ENCODE assay signal across 19 cellular contexts in genomic region chr2:10415048-10415447, GRCh38.
"Had no signal": no experiment of that assay in that cellular context is flagged by ENCODE, and none has a peak within 500 bp of the region (broad histone marks: within the 10 kb centered on the region; RNA-seq: fewer than 3 reads in every experiment).

No MANE protein-coding gene starts in this region.

- H3K27me3 ChIP-seq: neutrophil, sigmoid colon, spleen, thyroid gland had no signal

- H3K27ac Mint-ChIP-seq: activated CD4-positive, alpha-beta memory T cell treated with anti-CD3 and anti-CD28 coated beads for 36 hours; activated CD4-positive, alpha-beta T cell treated with anti-CD3 and anti-CD28 coated beads for 36 hours; activated naive CD8-positive, alpha-beta T cell treated with anti-CD3 and anti-CD28 coated beads for 36 hours; activated T-helper 1 cell treated with anti-CD3 and anti-CD28 coated beads, Interleukin-12 subunit alpha, Interleukin-12 subunit beta, Interleukin-2, Interleukin-4 antibody, amounts not matched to agents 30 ng/mL and 10 ng/mL and 1 ng/mL, durations not matched to agents 14 hours and 24 hours and 36 hours; endodermal cell; T-helper 2 cell treated with Interferon-gamma antibody and Interleukin-4, amounts not matched to agents 5 μg/mL and 100 μg/mL, for 36 hours; WTC11 had no signal

- H3K4me3 Mint-ChIP-seq: activated CD4-positive, alpha-beta memory T cell treated with anti-CD3 and anti-CD28 coated beads for 36 hours; activated CD4-positive, alpha-beta T cell treated with anti-CD3 and anti-CD28 coated beads for 36 hours; activated naive CD8-positive, alpha-beta T cell treated with anti-CD3 and anti-CD28 coated beads for 36 hours; activated T-helper 1 cell treated with anti-CD3 and anti-CD28 coated beads, Interleukin-12 subunit alpha, Interleukin-12 subunit beta, Interleukin-2, Interleukin-4 antibody, amounts not matched to agents 30 ng/mL and 10 ng/mL and 1 ng/mL, durations not matched to agents 14 hours and 24 hours and 36 hours; endodermal cell; T-helper 2 cell treated with Interferon-gamma antibody and Interleukin-4, amounts not matched to agents 5 μg/mL and 100 μg/mL, for 36 hours; WTC11 had no signal

- H3K36me3 ChIP-seq: sigmoid colon, thyroid gland had no signal

- H3K9me3 ChIP-seq: neutrophil, sigmoid colon, thyroid gland had no signal

- DNase-seq: activated CD4-positive, alpha-beta memory T cell treated with anti-CD3 and anti-CD28 coated beads for 36 hours; activated CD4-positive, alpha-beta T cell treated with anti-CD3 and anti-CD28 coated beads for 36 hours; activated naive CD8-positive, alpha-beta T cell treated with anti-CD3 and anti-CD28 coated beads for 36 hours; activated T-cell treated with anti-CD3 and anti-CD28 coated beads for 4 hours; amniotic stem cell; endodermal cell; mesenchymal stem cell; naive thymus-derived CD8-positive, alpha-beta T cell; sigmoid colon; spleen; stimulated activated CD4-positive, alpha-beta T cell treated with anti-CD3 and anti-CD28 coated beads, Interleukin-4, amount 100 ng/mL, for 4 hours; stimulated activated naive CD4-positive, alpha-beta T cell; thyroid gland had no signal

- H3K4me1 ChIP-seq: parathyroid adenoma had no signal

- H3K36me3 Mint-ChIP-seq: WTC11 had no signal

- H3K4me1 Mint-ChIP-seq: WTC11 had no signal

- H3K9me3 Mint-ChIP-seq: activated CD4-positive, alpha-beta memory T cell treated with anti-CD3 and anti-CD28 coated beads for 36 hours; activated naive CD8-positive, alpha-beta T cell treated with anti-CD3 and anti-CD28 coated beads for 36 hours; activated T-helper 1 cell treated with anti-CD3 and anti-CD28 coated beads, Interleukin-12 subunit alpha, Interleukin-12 subunit beta, Interleukin-2, Interleukin-4 antibody, amounts not matched to agents 30 ng/mL and 10 ng/mL and 1 ng/mL, durations not matched to agents 14 hours and 24 hours and 36 hours; endodermal cell; naive thymus-derived CD8-positive, alpha-beta T cell; T-helper 2 cell treated with Interferon-gamma antibody and Interleukin-4, amounts not matched to agents 5 μg/mL and 100 μg/mL, for 36 hours had no signal

- H3K27ac ChIP-seq: epithelial cell of prostate, neutrophil, parathyroid adenoma, spleen, thyroid gland had no signal

- ATAC-seq: activated CD4-positive, alpha-beta T cell treated with anti-CD3 and anti-CD28 coated beads for 36 hours; naive thymus-derived CD8-positive, alpha-beta T cell; WTC11 had no signal

- H3K9ac ChIP-seq: parathyroid adenoma had no signal

- H2AFZ ChIP-seq: parathyroid adenoma had no signal

- H3K4me3 ChIP-seq: sigmoid colon, spleen, thyroid gland had no signal

- H3K27me3 Mint-ChIP-seq: activated CD4-positive, alpha-beta memory T cell treated with anti-CD3 and anti-CD28 coated beads for 36 hours; activated CD4-positive, alpha-beta T cell treated with anti-CD3 and anti-CD28 coated beads for 36 hours; activated naive CD8-positive, alpha-beta T cell treated with anti-CD3 and anti-CD28 coated beads for 36 hours; naive thymus-derived CD8-positive, alpha-beta T cell had no signal

- H3K79me2 ChIP-seq: parathyroid adenoma had no signal
